ENCODE assay signal across 13 cellular contexts in genomic region chr9:34635556-34635955, GRCh38. TPM values are rescaled to one million over a fixed set of nuclear protein-coding genes. Genes with fewer than 3 reads are reported as not detected.
A peak's percentile ranks its signal among the peaks of the same experiment; 100 is the strongest.
DNase-seq lines count a peak whose midpoint lies in the region; ATAC-seq and TF ChIP-seq lines count a peak whose summit lies in the region.
"Had no signal": no experiment of that assay in that cellular context is flagged by ENCODE, and none has a peak within 500 bp of the region (broad histone marks: within the 10 kb centered on the region; RNA-seq: fewer than 3 reads in every experiment).

No MANE protein-coding gene starts in this region.

- peak overlapping the region; percentile 48 for H3K4me3 Mint-ChIP-seq in activated B cell treated with CpG ODN at 0.5 μM for 24 hours

- peaks cover 2% of the 10 kb centered on the region for H3K36me3 Mint-ChIP-seq in activated B cell treated with CpG ODN at 0.5 μM for 24 hours (ENCODE audit: low read depth)

- no peak overlapping the region for H3K18ac ChIP-seq in mesendoderm (ENCODE audit: low read length)

- peaks cover 29% of the 10 kb centered on the region for H3K4me1 Mint-ChIP-seq in activated B cell treated with CpG ODN at 0.5 μM for 24 hours

- peaks cover 47% of the 10 kb centered on the region for H3K4me1 ChIP-seq in BLaER1
- peaks cover 23% of the 10 kb centered on the region for H3K4me1 ChIP-seq in DOHH2 (ENCODE audit: control insufficient read depth, low read length)
- H3K4me1 ChIP-seq in mesendoderm (ENCODE audit: control insufficient read depth, low read depth, low read length): peaks cover 4% of the 10 kb centered on the region

- no peak overlapping the region for H3K4ac ChIP-seq in mesendoderm (ENCODE audit: low read depth, low read length)

- CTCF ChIA-PET in activated B cell treated with CpG ODN at 0.5 μM for 24 hours (lab: Charles Lee): interaction anchor here (1.2 to 5.2 kb wide), 6 partner anchors 7 to 32 kb away, joined by 3 to 62 read pairs (median 16); partner anchors contain the start of genes DCTN3, GALT and RPP25L

- H3K79me2 ChIP-seq in DOHH2 (ENCODE audit: control insufficient read depth, low read length) (peaks cover 22% of the 10 kb centered on the region), mesendoderm (ENCODE audit: control insufficient read depth, insufficient read depth, low read length) (peaks cover 2% of the 10 kb centered on the region)

- no peak overlapping the region for H2AK5ac ChIP-seq in mesendoderm (ENCODE audit: low read length)

- H2BK120ac ChIP-seq in mesendoderm (ENCODE audit: low read depth, low read length): no peak overlapping the region

- no peak overlapping the region for H3K27ac Mint-ChIP-seq in activated B cell treated with CpG ODN at 0.5 μM for 24 hours

- H3K9ac ChIP-seq in BLaER1 (peak overlapping the region; percentile 51; the same call in 1 of the 2 replicates), mesendoderm (ENCODE audit: low read length) (peak overlapping the region; percentile 29)

- H3K27ac ChIP-seq in BLaER1: peak overlapping the region; percentile 33; the same call in 1 of the 2 replicates
- no peak overlapping the region for H3K27ac ChIP-seq in DOHH2 (ENCODE audit: low read depth, low read length)
- no peak overlapping the region for H3K27ac ChIP-seq in mesendoderm (ENCODE audit: low read depth, low read length)
- H3K27ac ChIP-seq: HL-60, testis had no signal

- no peaks in the 10 kb centered on the region for H3K9me2 ChIP-seq in DOHH2 (replicated peaks; ENCODE audit: control insufficient read depth, low read length)

- peaks cover 16% of the 10 kb centered on the region for H3K27me3 ChIP-seq in BLaER1
- H3K27me3 ChIP-seq in DOHH2 (ENCODE audit: control insufficient read depth, low read length): peaks cover under 1% of the 10 kb centered on the region; the same call in 1 of the 2 replicates
- peaks cover 8% of the 10 kb centered on the region for H3K27me3 ChIP-seq in mesendoderm (ENCODE audit: insufficient read depth, low read length, poor library complexity)
- H3K27me3 ChIP-seq: testis had no signal

- no peaks in the 10 kb centered on the region for H3K9me3 Mint-ChIP-seq in activated B cell treated with CpG ODN at 0.5 μM for 24 hours

- peak overlapping the region; percentile 77; the same call in 1 of the 2 replicates for H3K4me3 ChIP-seq in BLaER1
- H3K4me3 ChIP-seq in DOHH2 (ENCODE audit: low read length): no peak overlapping the region; the same call in 1 of the 2 replicates
- no peak overlapping the region for H3K4me3 ChIP-seq in mesendoderm (ENCODE audit: low read length)
- H3K4me3 ChIP-seq: testis had no signal

- DNase-seq in activated B cell treated with CpG ODN at 0.5 μM for 24 hours (no peak), mesendoderm (no peak), CD1c-positive myeloid dendritic cell (ENCODE audit: extremely low spot score) (no peak)
- DNase-seq: activated CD4-positive, CD25-positive, alpha-beta regulatory T cell; activated naive CD4-positive, alpha-beta T cell treated with Interleukin-2 at 50 U/mL for 16 hours; NCI-H524; testis had no signal

- H3F3A ChIP-seq in DOHH2 (ENCODE audit: control insufficient read depth, insufficient read depth): peaks cover 3% of the 10 kb centered on the region; the same call in 1 of the 2 replicates

- ATAC-seq in activated B cell treated with CpG ODN at 0.5 μM for 24 hours (ENCODE audit: low read depth) (no peak), HG02938 (IDR thresholded peaks at IDR 0.05; ENCODE audit: unreplicated experiment) (no peak), GM18907 (IDR thresholded peaks at IDR 0.05; ENCODE audit: unreplicated experiment) (no peak)
- ATAC-seq: right cardiac atrium had no signal

- H4K5ac ChIP-seq in mesendoderm (ENCODE audit: low read length): no peak overlapping the region

- H2BK15ac ChIP-seq in mesendoderm (replicated peaks; ENCODE audit: low read depth): no peak overlapping the region

- no peak overlapping the region for H2BK5ac ChIP-seq in mesendoderm (ENCODE audit: low read length)

- intact Hi-C loops in activated B cell treated with CpG ODN at 0.5 μM for 24 hours (cut with micrococcal nuclease): loop anchor here (2.0 to 10.0 kb wide), 3 partner anchors 67 to 349 kb away; partner anchors contain the start of genes DNAJB5, KIF24 and NUDT2

- H3K23ac ChIP-seq in mesendoderm (ENCODE audit: low read length): no peak overlapping the region

- POLR2A ChIA-PET in activated B cell treated with CpG ODN at 0.5 μM for 24 hours (lab: Charles Lee): interaction anchor here (0.6 to 5.5 kb wide), 3 partner anchors 15 to 253 kb away, joined by 4 to 44 read pairs (median 5); partner anchors contain the start of genes DCTN3 and RPP25L

- H3K36me3 ChIP-seq in BLaER1 (peaks cover 11% of the 10 kb centered on the region), DOHH2 (ENCODE audit: control insufficient read depth, low read length) (peaks cover 15% of the 10 kb centered on the region; the same call in 1 of the 2 replicates), mesendoderm (ENCODE audit: control insufficient read depth, insufficient read depth, low read length) (peaks cover 4% of the 10 kb centered on the region)

- H3K9me3 ChIP-seq in BLaER1 (no peaks in the 10 kb centered on the region), DOHH2 (ENCODE audit: control insufficient read depth, insufficient read depth, low read length) (no peaks in the 10 kb centered on the region)
- H3K9me3 ChIP-seq: testis had no signal

- no peak overlapping the region for H4K8ac ChIP-seq in mesendoderm (ENCODE audit: low read depth, low read length)

- peaks cover 3% of the 10 kb centered on the region for H3K27me3 Mint-ChIP-seq in activated B cell treated with CpG ODN at 0.5 μM for 24 hours

- H4K20me1 ChIP-seq in BLaER1 (peaks cover 57% of the 10 kb centered on the region), DOHH2 (ENCODE audit: control insufficient read depth, insufficient read depth, low read depth, low read length) (no peaks in the 10 kb centered on the region)

- TF ChIP-seq CTCF in DOHH2 (IDR thresholded peaks at IDR 0.05; ENCODE audit: low read depth, low read length, poor library complexity, severe bottlenecking): no peak
- TF ChIP-seq CTCF in activated B cell treated with CpG ODN at 0.5 μM for 24 hours (IDR thresholded peaks at IDR 0.05): no peak

- peaks cover 4% of the 10 kb centered on the region for H3K79me1 ChIP-seq in mesendoderm (ENCODE audit: low read length)

- H3K56ac ChIP-seq in mesendoderm (ENCODE audit: low read length): peak overlapping the region; percentile 2

- H3K4me2 ChIP-seq in BLaER1: peak overlapping the region; percentile 91
- H3K4me2 ChIP-seq in DOHH2 (ENCODE audit: low read length): peak overlapping the region; percentile 95
- no peak overlapping the region for H3K4me2 ChIP-seq in mesendoderm (ENCODE audit: low read length)

- no CpG with 5 or more reads among the region's 14 CpGs for WGBS in mesendoderm (ENCODE audit: extremely low coverage, insufficient coverage, low lambda C conversion rate)

RNA-seq across cellular contexts. Expression of gene SIGMAR1, which starts 2.0 kb away (rescaled TPM):
- 27.2 TPM in 2 replicates for total RNA-seq in activated B cell treated with CpG ODN at 0.5 μM for 24 hours
- polyA plus RNA-seq in mesendoderm (2013, experiment 1 of 2): 61.1 TPM
- 60.8 TPM for polyA plus RNA-seq in mesendoderm (2013, experiment 2 of 2)

RNA-seq across cellular contexts. Expression of gene ARID3C, which starts 6.7 kb away (rescaled TPM):
- total RNA-seq in activated B cell treated with CpG ODN at 0.5 μM for 24 hours: not detected in 2 replicates
- polyA plus RNA-seq in mesendoderm (2013, experiment 1 of 2): not detected
- not detected for polyA plus RNA-seq in mesendoderm (2013, experiment 2 of 2)
- total RNA-seq: right cardiac atrium had no signal
- polyA plus RNA-seq: right cardiac atrium had no signal

RNA-seq across cellular contexts. Expression of gene GALT, which starts 10.9 kb away (rescaled TPM):
- 55.9 and 62.5 TPM in 2 replicates for total RNA-seq in activated B cell treated with CpG ODN at 0.5 μM for 24 hours
- polyA plus RNA-seq in mesendoderm (2013, experiment 1 of 2): 9.9 TPM
- 10.9 TPM for polyA plus RNA-seq in mesendoderm (2013, experiment 2 of 2)

RNA-seq across cellular contexts. Expression of gene DCTN3, which starts 15.3 kb away (rescaled TPM):
- 63.9 and 64.3 TPM in 2 replicates for total RNA-seq in activated B cell treated with CpG ODN at 0.5 μM for 24 hours
- 27.5 TPM for polyA plus RNA-seq in mesendoderm (2013, experiment 1 of 2)
- polyA plus RNA-seq in mesendoderm (2013, experiment 2 of 2): 26.4 TPM

RNA-seq across cellular contexts. Expression of gene IL11RA, which starts 16.4 kb away (rescaled TPM):
- total RNA-seq in activated B cell treated with CpG ODN at 0.5 μM for 24 hours: 11.2 and 18.8 TPM in 2 replicates
- polyA plus RNA-seq in mesendoderm (2013, experiment 1 of 2): 2.3 TPM
- 2.8 TPM for polyA plus RNA-seq in mesendoderm (2013, experiment 2 of 2)
